8 cellular contexts compared by ENCODE assay signal in genomic region chr22:41589601-41590365, GRCh38. TPM values are rescaled to one million over a fixed set of nuclear protein-coding genes. Genes with fewer than 3 reads are reported as not detected.
DNase-seq lines count a peak whose midpoint lies in the region; ATAC-seq and TF ChIP-seq lines count a peak whose summit lies in the region.

TSS of gene PMM1 (minus strand) at chr22:41589840. CDS start at chr22:41589805, 35 bp downstream.

- TF ChIP-seq CTCF in left lung (IDR thresholded peaks at IDR 0.05) = no peak

- peaks cover 1% of the 10 kb centered on the region for H3K27me3 Mint-ChIP-seq in dendritic cell treated with granulocyte-macrophage colony-stimulating factor and Interleukin-4, amounts not matched to agents 40 ng/mL and 50 ng/mL, for 4 days

- no peaks in the 10 kb centered on the region for H3K9me3 Mint-ChIP-seq in dendritic cell treated with granulocyte-macrophage colony-stimulating factor and Interleukin-4, amounts not matched to agents 40 ng/mL and 50 ng/mL, for 4 days

- peak within 1 kb of the TSS; percentile 85 to 97 for H3K4me3 ChIP-seq in left lung

- H3K4me1 ChIP-seq in left lung = peaks cover 0 to 20% of the 10 kb centered on the region in 2 donors

- peak; percentile 97 for ATAC-seq in GM19372 (IDR thresholded peaks at IDR 0.05; ENCODE audit: low read depth, unreplicated experiment)
- peak; percentile 74 for ATAC-seq in HG03558 (IDR thresholded peaks at IDR 0.05; ENCODE audit: extremely low read depth, unreplicated experiment)
- peak; percentile 96 for ATAC-seq in left lung

- H3K4me1 Mint-ChIP-seq in dendritic cell treated with granulocyte-macrophage colony-stimulating factor and Interleukin-4, amounts not matched to agents 40 ng/mL and 50 ng/mL, for 4 days (ENCODE audit: low read depth) = peaks cover 33% of the 10 kb centered on the region

- peak within 1 kb of the TSS; percentile 92 for H3K4me3 Mint-ChIP-seq in dendritic cell treated with granulocyte-macrophage colony-stimulating factor and Interleukin-4, amounts not matched to agents 40 ng/mL and 50 ng/mL, for 4 days

- no peaks in the 10 kb centered on the region for H3K9me3 ChIP-seq in left lung

- H3K27me3 ChIP-seq in left lung = no peaks in the 10 kb centered on the region

- peak; percentile 95 to 100 (median 98) for DNase-seq in C1 segment of cervical spinal cord (lab: John Stamatoyannopoulos, UW)
- peak; percentile 98 for DNase-seq in NCI-H748 treated with DMSO at 0.1 percent for 48 hours (lab: John Stamatoyannopoulos, UW)
- DNase-seq in activated CD4-positive, alpha-beta T cell treated with anti-CD3 and anti-CD28 coated beads, Interleukin-2, amount 50 U/mL, for 24 hours (ENCODE audit: low read depth in 1 of 2, low spot score in 1 of 2) = peak; percentile 100
- peak; percentile 99 to 100 for DNase-seq in left lung
- DNase-seq in stimulated activated CD4-positive, alpha-beta T cell treated with anti-CD3 and anti-CD28 coated beads, Interleukin-2, amount 100 ng/mL, for 48 hours = peak; percentile 100

- H3K27ac ChIP-seq in left lung = peak within 1 kb of the TSS; percentile 74 to 77

- intact Hi-C loops in dendritic cell treated with granulocyte-macrophage colony-stimulating factor and Interleukin-4, amounts not matched to agents 40 ng/mL and 50 ng/mL, for 4 days (cut with micrococcal nuclease) = loop anchor here (1.0 to 10.0 kb wide), 4 partner anchors 32 to 243 kb away; partner anchors contain the start of genes DESI1, POLR3H, SREBF2 and XRCC6
- intact Hi-C loops in left lung (cut with DNase I) = no loop called here

- H3K27ac Mint-ChIP-seq in dendritic cell treated with granulocyte-macrophage colony-stimulating factor and Interleukin-4, amounts not matched to agents 40 ng/mL and 50 ng/mL, for 4 days = peak within 1 kb of the TSS; percentile 86

- H3K36me3 ChIP-seq in left lung = peaks cover 0 to 5% of the 10 kb centered on the region in 2 donors

- peaks cover 13% of the 10 kb centered on the region for H3K36me3 Mint-ChIP-seq in dendritic cell treated with granulocyte-macrophage colony-stimulating factor and Interleukin-4, amounts not matched to agents 40 ng/mL and 50 ng/mL, for 4 days (ENCODE audit: low read depth)

RNA-seq across cellular contexts. Expression of gene PMM1, which starts in this region (rescaled TPM):
- total RNA-seq in left lung = 10 to 100 TPM; 36.5 to 46.0 TPM

Comparison
In these comparisons a context has a peak if more than half of its experiments do, and no peak if none do; other contexts are left out.
1. Peak in every context shown above with its lines: DNase-seq, ATAC-seq, H3K4me3 ChIP-seq and H3K27ac ChIP-seq.